In genomic region chr3:14137004-14137403, GRCh38 we compare ENCODE assay signal across 14 cellular contexts. TPM values are rescaled to one million over a fixed set of nuclear protein-coding genes. Genes with fewer than 3 reads are reported as not detected.
DNase-seq lines count a peak whose midpoint lies in the region; ATAC-seq and TF ChIP-seq lines count a peak whose summit lies in the region.
"Had no signal": no experiment of that assay in that cellular context is flagged by ENCODE, and none has a peak within 500 bp of the region (broad histone marks: within the 10 kb centered on the region; RNA-seq: fewer than 3 reads in every experiment).

No MANE protein-coding gene starts in this region.

- DNase-seq in MCF 10A (ENCODE audit: unreplicated experiment) (peak; percentile 74), breast epithelium (ENCODE audit: low spot score in 2 of 2) (no peak), lung (ENCODE audit: low spot score) (no peak), upper lobe of right lung (no peak), osteoblast (ENCODE audit: insufficient read length, low spot score, missing footprints) (no peak)
- no peak for DNase-seq in activated T-helper 2 cell treated with anti-CD3 and anti-CD28 coated beads, Interferon-gamma antibody, Interleukin-2, Interleukin-4, amounts not matched to agents 10 μg/mL and 5 μg/mL and 100 μg/mL, durations not matched to agents 14 hours and 24 hours and 36 hours (ENCODE audit: low spot score)
- DNase-seq: Caco-2, H9 had no signal

- H3K9me3 Mint-ChIP-seq in MCF 10A (ENCODE audit: unreplicated experiment): no peaks in the 10 kb centered on the region
- no peaks in the 10 kb centered on the region for H3K9me3 Mint-ChIP-seq in activated T-helper 2 cell treated with anti-CD3 and anti-CD28 coated beads, Interferon-gamma antibody, Interleukin-2, Interleukin-4, amounts not matched to agents 10 μg/mL and 5 μg/mL and 100 μg/mL, durations not matched to agents 14 hours and 24 hours and 36 hours
- H3K9me3 Mint-ChIP-seq: H9, nephron, WTC11 had no signal

- H3K9me3 ChIP-seq in breast epithelium (no peaks in the 10 kb centered on the region), lung (ENCODE audit: control insufficient read depth in 2 of 2, insufficient read depth in 1 of 2, low read length in 1 of 2) (no peaks in the 10 kb centered on the region), upper lobe of right lung (no peaks in the 10 kb centered on the region), osteoblast (ENCODE audit: low read depth, low read length) (no peaks in the 10 kb centered on the region)
- H3K9me3 ChIP-seq: A549, Caco-2 had no signal

- no peaks in the 10 kb centered on the region for H3K27me3 ChIP-seq in breast epithelium
- H3K27me3 ChIP-seq in lung (ENCODE audit: control insufficient read depth, insufficient read depth): no peaks in the 10 kb centered on the region
- no peaks in the 10 kb centered on the region for H3K27me3 ChIP-seq in upper lobe of right lung
- H3K27me3 ChIP-seq in osteoblast (ENCODE audit: insufficient read depth, low read length): no peaks in the 10 kb centered on the region

- CTCF ChIA-PET in MCF 10A (lab: Yijun Ruan, JAX): interaction anchor here (0.6 to 0.7 kb wide), 2 partner anchors 643 to 1239 kb away, joined by 3 read pairs; no protein-coding TSS in a partner anchor

- H3K4me3 Mint-ChIP-seq in MCF 10A (ENCODE audit: unreplicated experiment): no peak overlapping the region
- H3K4me3 Mint-ChIP-seq in activated T-helper 2 cell treated with anti-CD3 and anti-CD28 coated beads, Interferon-gamma antibody, Interleukin-2, Interleukin-4, amounts not matched to agents 10 μg/mL and 5 μg/mL and 100 μg/mL, durations not matched to agents 14 hours and 24 hours and 36 hours (ENCODE audit: low read depth): no peak overlapping the region
- H3K4me3 Mint-ChIP-seq: H9, nephron, WTC11 had no signal

- peak overlapping the region; percentile 67 for H3K27ac Mint-ChIP-seq in MCF 10A (ENCODE audit: low read depth, unreplicated experiment)
- no peak overlapping the region for H3K27ac Mint-ChIP-seq in activated T-helper 2 cell treated with anti-CD3 and anti-CD28 coated beads, Interferon-gamma antibody, Interleukin-2, Interleukin-4, amounts not matched to agents 10 μg/mL and 5 μg/mL and 100 μg/mL, durations not matched to agents 14 hours and 24 hours and 36 hours
- H3K27ac Mint-ChIP-seq: H9, nephron, WTC11 had no signal

- H4K20me1 ChIP-seq in osteoblast (ENCODE audit: insufficient read depth, low read length): no peaks in the 10 kb centered on the region

- no peak overlapping the region for H3K4me2 ChIP-seq in osteoblast (ENCODE audit: insufficient read depth, low read length)
- H3K4me2 ChIP-seq: A549 had no signal

- TF ChIP-seq POLR2A in breast epithelium (IDR thresholded peaks at IDR 0.05): no peak

- H3K36me3 ChIP-seq in breast epithelium (peaks cover 8% of the 10 kb centered on the region), lung (ENCODE audit: control insufficient read depth in 2 of 2, insufficient read depth in 2 of 2, low read length in 2 of 2) (peaks cover 22 to 85% of the 10 kb centered on the region in 2 donors), upper lobe of right lung (peaks cover 95% of the 10 kb centered on the region), osteoblast (ENCODE audit: insufficient read depth, low read length) (peaks cover 77% of the 10 kb centered on the region)

- no peak overlapping the region for H3K27ac ChIP-seq in breast epithelium
- H3K27ac ChIP-seq in lung (ENCODE audit: low read depth in 1 of 2, low read length in 1 of 2): peak overlapping the region; percentile 5 to 7
- no peak overlapping the region for H3K27ac ChIP-seq in upper lobe of right lung
- no peak overlapping the region for H3K27ac ChIP-seq in osteoblast (ENCODE audit: low read depth, low read length)

- 84 to 95% methylated on average over 3 of the region's 3 CpGs for WGBS in lung, 2 donors

- H3K4me1 Mint-ChIP-seq in MCF 10A (ENCODE audit: insufficient read depth, unreplicated experiment): peaks cover 44% of the 10 kb centered on the region
- peaks cover 4% of the 10 kb centered on the region for H3K4me1 Mint-ChIP-seq in activated T-helper 2 cell treated with anti-CD3 and anti-CD28 coated beads, Interferon-gamma antibody, Interleukin-2, Interleukin-4, amounts not matched to agents 10 μg/mL and 5 μg/mL and 100 μg/mL, durations not matched to agents 14 hours and 24 hours and 36 hours (ENCODE audit: low read depth)
- H3K4me1 Mint-ChIP-seq: H9, nephron, WTC11 had no signal

- no peaks in the 10 kb centered on the region for H3K4me1 ChIP-seq in breast epithelium
- peaks cover 0 to 4% of the 10 kb centered on the region in 2 donors for H3K4me1 ChIP-seq in lung (ENCODE audit: control insufficient read depth in 2 of 2, insufficient read depth in 2 of 2, low read length in 2 of 2)
- H3K4me1 ChIP-seq in upper lobe of right lung: peaks cover 15% of the 10 kb centered on the region
- H3K4me1 ChIP-seq in osteoblast (ENCODE audit: insufficient read depth, low read length): peaks cover 13% of the 10 kb centered on the region
- H3K4me1 ChIP-seq: Caco-2 had no signal

- H3K27me3 Mint-ChIP-seq in MCF 10A (ENCODE audit: insufficient read depth, unreplicated experiment): no peaks in the 10 kb centered on the region
- H3K27me3 Mint-ChIP-seq in activated T-helper 2 cell treated with anti-CD3 and anti-CD28 coated beads, Interferon-gamma antibody, Interleukin-2, Interleukin-4, amounts not matched to agents 10 μg/mL and 5 μg/mL and 100 μg/mL, durations not matched to agents 14 hours and 24 hours and 36 hours (ENCODE audit: low read depth): no peaks in the 10 kb centered on the region

- H3K4me3 ChIP-seq in breast epithelium (no peak overlapping the region), lung (no peak overlapping the region), upper lobe of right lung (no peak overlapping the region), osteoblast (ENCODE audit: insufficient read depth, low read length) (no peak overlapping the region)
- H3K4me3 ChIP-seq: A549 had no signal

- no peak overlapping the region for H2AFZ ChIP-seq in osteoblast (ENCODE audit: low read length)

- H3K79me2 ChIP-seq in osteoblast (ENCODE audit: insufficient read depth, low read length): no peaks in the 10 kb centered on the region

- ATAC-seq in esophagus mucosa (peak; percentile 78), lung (ENCODE audit: insufficient read depth, low FRiP score) (no peak), upper lobe of right lung (peak; percentile 18), HG03439 (IDR thresholded peaks at IDR 0.05; ENCODE audit: unreplicated experiment) (no peak)
- ATAC-seq: A549, SK-N-SH treated with all-trans-retinoic acid at 6 μM for 48 hours, WTC11 had no signal

- no TSS peak for BruUV-seq in MCF 10A (replicated peaks; lab: Mats Ljungman, UMichigan)

- TF ChIP-seq CTCF in MCF 10A (IDR thresholded peaks at IDR 0.05; ENCODE audit: unreplicated experiment) (no peak), breast epithelium (IDR thresholded peaks at IDR 0.05) (no peak), lung (IDR thresholded peaks at IDR 0.05; ENCODE audit: control extremely low read depth, extremely low read depth) (no peak), upper lobe of right lung (IDR thresholded peaks at IDR 0.05) (no peak), osteoblast (IDR thresholded peaks at IDR 0.05; ENCODE audit: extremely low read depth, low read depth, low read length) (no peak)

- peaks cover 96% of the 10 kb centered on the region for H3K36me3 Mint-ChIP-seq in MCF 10A (ENCODE audit: insufficient read depth, unreplicated experiment)
- peaks cover 73% of the 10 kb centered on the region for H3K36me3 Mint-ChIP-seq in activated T-helper 2 cell treated with anti-CD3 and anti-CD28 coated beads, Interferon-gamma antibody, Interleukin-2, Interleukin-4, amounts not matched to agents 10 μg/mL and 5 μg/mL and 100 μg/mL, durations not matched to agents 14 hours and 24 hours and 36 hours (ENCODE audit: low read depth)

- intact Hi-C loops in MCF 10A (cut with micrococcal nuclease) (no loop called here), breast epithelium (cut with DNase I; ENCODE audit: low total_unique reads) (no loop called here), upper lobe of right lung (cut with DNase I) (no loop called here)
- intact Hi-C loops in activated T-helper 2 cell treated with anti-CD3 and anti-CD28 coated beads, Interferon-gamma antibody, Interleukin-2, Interleukin-4, amounts not matched to agents 10 μg/mL and 5 μg/mL and 100 μg/mL, durations not matched to agents 14 hours and 24 hours and 36 hours (cut with micrococcal nuclease): no loop called here

- POLR2A ChIA-PET in MCF 10A (lab: Yijun Ruan, JAX): interaction anchor here (0.7 to 11.5 kb wide), 5 partner anchors 8 to 240 kb away, joined by 3 to 294 read pairs (median 7); partner anchors contain the start of genes CHCHD4, LSM3, TMEM43 and XPC

RNA-seq across cellular contexts. Expression of gene TMEM43, which starts 12.2 kb away (rescaled TPM):
- 120 and 124 TPM in 2 replicates for total RNA-seq in MCF 10A (2022)
- total RNA-seq in breast epithelium: 100 to 1,000 TPM in 1 of 3 donors, 10 to 100 TPM in 2; 90.5 to 170 (median 93.4) TPM
- total RNA-seq in esophagus mucosa: 55.7 TPM
- 100 to 1,000 TPM in 1 of 2 donors, 10 to 100 TPM in 1; 69.1 to 104 TPM for total RNA-seq in lung
- 10 to 100 TPM; 44.3 to 79.9 TPM for polyA plus RNA-seq in lung
- total RNA-seq in upper lobe of right lung: 86.3 TPM
- total RNA-seq in osteoblast: 138 and 145 TPM in 2 replicates
- 36.7 and 39.2 TPM in 2 replicates for total RNA-seq in activated T-helper 2 cell treated with anti-CD3 and anti-CD28 coated beads, Interferon-gamma antibody, Interleukin-2, Interleukin-4, amounts not matched to agents 10 μg/mL and 5 μg/mL and 100 μg/mL, durations not matched to agents 14 hours and 24 hours and 36 hours

RNA-seq across cellular contexts. Expression of gene CHCHD4, which starts 12.3 kb away (rescaled TPM):
- total RNA-seq in MCF 10A (2022) (31.6 and 35.0 TPM in 2 replicates), breast epithelium (10 to 100 TPM; 15.1 to 19.9 (median 17.9) TPM), esophagus mucosa (13.0 TPM), lung (1 to 10 TPM; 8.8 to 9.2 TPM), upper lobe of right lung (12.0 TPM), osteoblast (9.1 and 10.1 TPM in 2 replicates)
- 10 to 100 TPM in 1 of 2 donors, 1 to 10 TPM in 1; 8.9 to 14.0 TPM for polyA plus RNA-seq in lung
- 24.8 and 25.0 TPM in 2 replicates for total RNA-seq in activated T-helper 2 cell treated with anti-CD3 and anti-CD28 coated beads, Interferon-gamma antibody, Interleukin-2, Interleukin-4, amounts not matched to agents 10 μg/mL and 5 μg/mL and 100 μg/mL, durations not matched to agents 14 hours and 24 hours and 36 hours

RNA-seq across cellular contexts. Expression of gene XPC, which starts 41.4 kb away (rescaled TPM):
- 73.3 and 83.6 TPM in 2 replicates for total RNA-seq in MCF 10A (2022)
- total RNA-seq in breast epithelium: 10 to 100 TPM; 57.4 to 74.2 (median 61.3) TPM
- 13.4 TPM for total RNA-seq in esophagus mucosa
- total RNA-seq in lung: 10 to 100 TPM; 27.7 to 31.9 TPM
- polyA plus RNA-seq in lung: 10 to 100 TPM; 16.4 to 19.7 TPM
- 36.1 TPM for total RNA-seq in upper lobe of right lung
- 50.1 and 52.1 TPM in 2 replicates for total RNA-seq in osteoblast
- total RNA-seq in activated T-helper 2 cell treated with anti-CD3 and anti-CD28 coated beads, Interferon-gamma antibody, Interleukin-2, Interleukin-4, amounts not matched to agents 10 μg/mL and 5 μg/mL and 100 μg/mL, durations not matched to agents 14 hours and 24 hours and 36 hours: 31.4 and 33.2 TPM in 2 replicates

RNA-seq across cellular contexts. Expression of gene LSM3, which starts 41.6 kb away (rescaled TPM):
- total RNA-seq in MCF 10A (2022) (10.2 and 12.9 TPM in 2 replicates), breast epithelium (10 to 100 TPM; 10.5 to 11.5 (median 11.5) TPM), esophagus mucosa (10.3 TPM), lung (10 to 100 TPM in 1 of 2 donors, 1 to 10 TPM in 1; 6.4 to 10.3 TPM), upper lobe of right lung (8.8 TPM), osteoblast (5.1 and 5.6 TPM in 2 replicates)
- polyA plus RNA-seq in lung: 1 to 10 TPM; 9.8 to 9.9 TPM
- total RNA-seq in activated T-helper 2 cell treated with anti-CD3 and anti-CD28 coated beads, Interferon-gamma antibody, Interleukin-2, Interleukin-4, amounts not matched to agents 10 μg/mL and 5 μg/mL and 100 μg/mL, durations not matched to agents 14 hours and 24 hours and 36 hours: 15.1 and 18.3 TPM in 2 replicates

Comparison
In these comparisons a context has a peak if more than half of its experiments do, and no peak if none do; other contexts are left out.
1. H3K27ac ChIP-seq: peak in lung (2 of 2); none in breast epithelium (0 of 2), upper lobe of right lung (single experiment) and osteoblast (single experiment).
2. ATAC-seq: peak in esophagus mucosa (single experiment) and upper lobe of right lung (single experiment); none in lung (single experiment) and HG03439 (single experiment).